8 cellular contexts compared by ENCODE assay signal in the genomic region with DNA sequence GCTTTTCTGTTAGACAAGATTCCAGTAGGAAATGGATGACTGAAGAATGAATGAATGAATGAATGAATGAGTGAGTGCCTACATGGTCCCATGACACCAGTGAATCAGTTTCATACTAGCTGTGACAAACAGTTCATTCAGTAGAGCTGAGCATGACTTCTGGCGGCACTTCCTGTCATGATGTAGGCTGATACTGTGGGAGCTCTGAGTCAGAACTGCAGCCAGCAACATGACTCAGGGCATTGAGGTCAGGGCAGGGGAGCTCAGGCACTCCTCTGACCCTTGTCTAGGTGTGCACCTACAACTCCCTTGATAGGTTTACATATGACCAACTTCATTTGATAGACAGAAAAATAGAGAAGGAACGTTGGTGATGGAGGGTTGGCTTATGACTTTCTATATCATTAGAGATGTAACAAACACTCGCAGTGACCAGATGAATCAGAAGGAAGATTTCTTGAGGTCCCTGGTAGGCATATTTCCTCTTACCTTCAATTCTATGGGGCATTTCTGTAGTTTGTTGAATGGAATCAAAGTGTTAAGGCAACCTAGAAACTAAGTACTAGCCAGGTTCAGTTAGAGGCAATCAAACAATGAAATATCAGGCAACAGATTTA.
DNase-seq lines count a peak whose midpoint lies in the region; ATAC-seq and TF ChIP-seq lines count a peak whose summit lies in the region.

No MANE protein-coding gene starts in this region.

- ATAC-seq in GM19324 (IDR thresholded peaks at IDR 0.05; ENCODE audit: low FRiP score, unreplicated experiment): peak; percentile 89
- peak; percentile 99 for ATAC-seq in HG03280 (IDR thresholded peaks at IDR 0.05; ENCODE audit: unreplicated experiment)

- no peak overlapping the region for H3K27ac ChIP-seq in brain microvascular endothelial cell

- no peak overlapping the region for H3K4me3 ChIP-seq in brain microvascular endothelial cell (ENCODE audit: low read depth, low read length)

- TF ChIP-seq CTCF in brain microvascular endothelial cell (IDR thresholded peaks at IDR 0.05; ENCODE audit: low read depth, low read length, missing control alignments): no peak

- DNase-seq in AG08395 (ENCODE audit: low spot score): peak; percentile 85
- peak; percentile 4 for DNase-seq in T-helper 9 cell
- DNase-seq in brain microvascular endothelial cell: peak; percentile 89
- DNase-seq in mucosa of gallbladder (ENCODE audit: low spot score): peak; percentile 49
- peak; percentile 70 for DNase-seq in superior temporal gyrus (ENCODE audit: extremely low spot score)
- no peak for DNase-seq in NCI-H1930 (lab: John Stamatoyannopoulos, UW)

- H3K36me3 ChIP-seq in brain microvascular endothelial cell (replicated peaks): no peaks in the 10 kb centered on the region

- in situ Hi-C loops in brain microvascular endothelial cell (cut with HindIII; ENCODE audit: low pct_ligation_motif_present, low sequenced_read_pairs): no loop called here

- no peaks in the 10 kb centered on the region for H3K27me3 ChIP-seq in brain microvascular endothelial cell (replicated peaks)

Comparison
In these comparisons a context has a peak if more than half of its experiments do, and no peak if none do; other contexts are left out.
1. DNase-seq: peak in AG08395 (single experiment), T-helper 9 cell (single experiment), brain microvascular endothelial cell (single experiment), mucosa of gallbladder (single experiment) and superior temporal gyrus (single experiment); none in NCI-H1930 (0 of 2).